21 cellular contexts compared by ENCODE assay signal in the genomic region with DNA sequence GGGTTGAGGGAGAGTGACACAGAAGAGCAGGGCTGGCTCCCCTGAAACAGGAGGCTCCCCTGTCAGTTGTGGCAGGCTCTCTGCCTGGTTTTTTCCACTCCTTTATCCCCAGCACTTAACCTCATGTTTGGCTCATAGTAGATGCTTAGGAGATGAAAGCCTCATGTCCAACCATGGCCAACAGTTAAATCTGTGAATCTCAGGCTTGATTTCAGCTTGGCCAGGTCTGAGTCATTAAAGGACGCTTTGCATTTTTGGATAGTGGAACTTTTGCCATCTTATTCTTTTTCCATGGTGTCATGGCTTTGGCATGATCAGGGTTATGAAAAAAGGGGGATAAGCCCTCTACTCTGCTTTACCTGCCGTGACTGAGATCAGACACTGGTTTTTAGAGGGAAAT.
DNase-seq lines count a peak whose midpoint lies in the region; ATAC-seq, FAIRE-seq and TF ChIP-seq lines count a peak whose summit lies in the region.
"Had no signal": no experiment of that assay in that cellular context is flagged by ENCODE, and none has a peak within 500 bp of the region (broad histone marks: within the 10 kb centered on the region; RNA-seq: fewer than 3 reads in every experiment).

No MANE protein-coding gene starts in this region.

- H3K79me2 ChIP-seq in H1 (ENCODE audit: control insufficient read depth in 1 of 2, insufficient read depth in 2 of 2, low read length in 2 of 2), result no peaks in the 10 kb centered on the region

- peaks cover 17% of the 10 kb centered on the region for H3K36me3 Mint-ChIP-seq in mesothelial cell of epicardium
- H3K36me3 Mint-ChIP-seq in activated T-helper 2 cell treated with anti-CD3 and anti-CD28 coated beads, Interferon-gamma antibody, Interleukin-2, Interleukin-4, amounts not matched to agents 10 μg/mL and 5 μg/mL and 100 μg/mL, durations not matched to agents 14 hours and 24 hours and 36 hours (ENCODE audit: low read depth), result no peaks in the 10 kb centered on the region
- H3K36me3 Mint-ChIP-seq: activated naive CD4-positive, alpha-beta T cell treated with anti-CD3 and anti-CD28 coated beads, Interleukin-2, amount 10 ng/mL, durations not matched to agents 7 days and 5 days; stimulated activated naive B cell treated with anti-CD40 and anti-IgM and Interleukin-4, amounts not matched to agents 10 μg/mL and 1 μg/mL and 100 μg/mL, for 72 hours had no signal

- H4K5ac ChIP-seq in H1 (ENCODE audit: insufficient read length, low read depth, low read length), result no peak overlapping the region

- H3K4me3 Mint-ChIP-seq in mesothelial cell of epicardium, result no peak overlapping the region
- H3K4me3 Mint-ChIP-seq in activated T-helper 2 cell treated with anti-CD3 and anti-CD28 coated beads, Interferon-gamma antibody, Interleukin-2, Interleukin-4, amounts not matched to agents 10 μg/mL and 5 μg/mL and 100 μg/mL, durations not matched to agents 14 hours and 24 hours and 36 hours (ENCODE audit: low read depth), result no peak overlapping the region
- H3K4me3 Mint-ChIP-seq: activated naive CD4-positive, alpha-beta T cell treated with anti-CD3 and anti-CD28 coated beads, Interleukin-2, amount 10 ng/mL, durations not matched to agents 7 days and 5 days; dendritic cell treated with granulocyte-macrophage colony-stimulating factor and Interleukin-4, amounts not matched to agents 40 ng/mL and 50 ng/mL, for 4 days; stimulated activated naive B cell treated with anti-CD40 and anti-IgM and Interleukin-4, amounts not matched to agents 10 μg/mL and 1 μg/mL and 100 μg/mL, for 72 hours; type B pancreatic cell had no signal

- H3K27me3 ChIP-seq in cardiac muscle cell, result no peaks in the 10 kb centered on the region
- no peaks in the 10 kb centered on the region; a peak in 1 of 7 replicates for H3K27me3 ChIP-seq in H1 (replicated peaks in 1 of 4; ENCODE audit: control insufficient read depth in 3 of 4, extremely low read depth in 1 of 4, insufficient read depth in 3 of 4, low read length in 3 of 4)
- peaks cover 0 to 13% of the 10 kb centered on the region in 2 donors for H3K27me3 ChIP-seq in left lung
- H3K27me3 ChIP-seq in aorta (ENCODE audit: control insufficient read depth in 1 of 2, insufficient read depth in 2 of 2, low read length in 1 of 2), result no peaks in the 10 kb centered on the region
- H3K27me3 ChIP-seq: BLaER1 had no signal

- no peak for TF ChIP-seq RAD21 in H1 (IDR thresholded peaks at IDR 0.05 in 1 of 2, conservative IDR thresholded peaks at IDR 0.05 in 1 of 2; ENCODE audit: low read depth in 2 of 2, low read length in 2 of 2)

- H3K4me3 ChIP-seq in cardiac muscle cell (no peak overlapping the region), H1 (ENCODE audit: extremely low read depth in 1 of 4, insufficient read depth in 2 of 4, low read depth in 3 of 4, low read length in 4 of 4) (no peak overlapping the region), left lung (no peak overlapping the region), aorta (ENCODE audit: low read length in 2 of 2) (no peak overlapping the region)
- H3K4me3 ChIP-seq: BLaER1, gastrocnemius medialis, PC-9 had no signal

- no peak for TF ChIP-seq CTCF in cardiac muscle cell (IDR thresholded peaks at IDR 0.05; ENCODE audit: low read depth, low read length)
- TF ChIP-seq CTCF in H1 (IDR thresholded peaks at IDR 0.05; ENCODE audit: control extremely low read depth in 1 of 3, insufficient read depth in 1 of 3, low read depth in 1 of 3, low read length in 3 of 3), result no peak
- no peak for TF ChIP-seq CTCF in left lung (IDR thresholded peaks at IDR 0.05)
- TF ChIP-seq CTCF in mesothelial cell of epicardium (IDR thresholded peaks at IDR 0.05; ENCODE audit: unreplicated experiment), result no peak

- H3K79me1 ChIP-seq in H1 (ENCODE audit: low read depth, low read length), result no peaks in the 10 kb centered on the region

- no peak overlapping the region for H2BK5ac ChIP-seq in H1 (ENCODE audit: low read depth, low read length)

- no peak overlapping the region for H2AFZ ChIP-seq in H1 (ENCODE audit: low read length)
- H2AFZ ChIP-seq: PC-9 had no signal

- no peak overlapping the region for H3K4ac ChIP-seq in H1 (replicated peaks; ENCODE audit: insufficient read length, low read depth, low read length)

- intact Hi-C loops in Right ventricle myocardium inferior (cut with DNase I), result no loop called here
- intact Hi-C loops in left lung (cut with DNase I), result no loop called here
- intact Hi-C loops in aorta (cut with DNase I), result loop anchor here in 1 of 2 donors (5.0 kb wide), 1 partner anchor 97 kb away; no protein-coding TSS in a partner anchor
- intact Hi-C loops in activated T-helper 2 cell treated with anti-CD3 and anti-CD28 coated beads, Interferon-gamma antibody, Interleukin-2, Interleukin-4, amounts not matched to agents 10 μg/mL and 5 μg/mL and 100 μg/mL, durations not matched to agents 14 hours and 24 hours and 36 hours (cut with micrococcal nuclease), result no loop called here

- no peak overlapping the region for H2BK12ac ChIP-seq in H1 (ENCODE audit: low read depth, low read length)

- no peak overlapping the region for H3K23ac ChIP-seq in H1 (ENCODE audit: insufficient read length)

- POLR2A ChIA-PET in H1 (lab: Charles Lee; ENCODE audit: partially characterized antibody), result no interaction called here

- H2AK5ac ChIP-seq in H1 (ENCODE audit: low read depth, low read length), result no peak overlapping the region

- no peak for FAIRE-seq in H1 (lab: Jason Lieb, UNC)

- CTCF ChIA-PET in H1 (lab: Charles Lee; ENCODE audit: partially characterized antibody), result no interaction called here

- H2BK20ac ChIP-seq in H1 (ENCODE audit: low read length), result no peak overlapping the region

- no peaks in the 10 kb centered on the region for H3K27me3 Mint-ChIP-seq in mesothelial cell of epicardium (ENCODE audit: low read depth)
- peaks cover 8% of the 10 kb centered on the region for H3K27me3 Mint-ChIP-seq in activated T-helper 2 cell treated with anti-CD3 and anti-CD28 coated beads, Interferon-gamma antibody, Interleukin-2, Interleukin-4, amounts not matched to agents 10 μg/mL and 5 μg/mL and 100 μg/mL, durations not matched to agents 14 hours and 24 hours and 36 hours (ENCODE audit: low read depth)

- TF ChIP-seq POLR2A in H1 (IDR thresholded peaks at IDR 0.05; ENCODE audit: control extremely low read depth in 1 of 2, low read depth in 2 of 2, low read length in 2 of 2), result no peak

- TF ChIP-seq EP300 in H1 (IDR thresholded peaks at IDR 0.05; ENCODE audit: borderline replicate concordance in 1 of 2, low read depth in 2 of 2, low read length in 2 of 2), result no peak

- H3K4me2 ChIP-seq in H1 (ENCODE audit: insufficient read depth in 1 of 2, low read depth in 2 of 2, low read length in 2 of 2), result no peak overlapping the region
- H3K4me2 ChIP-seq: BLaER1, PC-9 had no signal

- H3K36me3 ChIP-seq in cardiac muscle cell, result no peaks in the 10 kb centered on the region
- no peaks in the 10 kb centered on the region for H3K36me3 ChIP-seq in H1 (ENCODE audit: control insufficient read depth in 2 of 4, insufficient read depth in 4 of 4, low read length in 3 of 4)
- no peaks in the 10 kb centered on the region for H3K36me3 ChIP-seq in left lung
- H3K36me3 ChIP-seq in aorta (ENCODE audit: control insufficient read depth in 1 of 2, insufficient read depth in 2 of 2, low read length in 1 of 2), result no peaks in the 10 kb centered on the region
- H3K36me3 ChIP-seq: BLaER1, gastrocnemius medialis had no signal

- peak overlapping the region; percentile 6 for H3K27ac ChIP-seq in cardiac muscle cell
- no peak overlapping the region for H3K27ac ChIP-seq in H1 (ENCODE audit: low read depth, low read length)
- no peak overlapping the region for H3K27ac ChIP-seq in left lung
- peak overlapping the region; percentile 39 to 52 for H3K27ac ChIP-seq in aorta (ENCODE audit: low read depth in 1 of 2, low read length in 2 of 2)
- H3K27ac ChIP-seq: BLaER1, gastrocnemius medialis, PC-9 had no signal

- H3K27ac Mint-ChIP-seq in mesothelial cell of epicardium, result no peak overlapping the region
- no peak overlapping the region for H3K27ac Mint-ChIP-seq in activated T-helper 2 cell treated with anti-CD3 and anti-CD28 coated beads, Interferon-gamma antibody, Interleukin-2, Interleukin-4, amounts not matched to agents 10 μg/mL and 5 μg/mL and 100 μg/mL, durations not matched to agents 14 hours and 24 hours and 36 hours
- H3K27ac Mint-ChIP-seq: activated naive CD4-positive, alpha-beta T cell treated with anti-CD3 and anti-CD28 coated beads, Interleukin-2, amount 10 ng/mL, durations not matched to agents 7 days and 5 days; dendritic cell treated with granulocyte-macrophage colony-stimulating factor and Interleukin-4, amounts not matched to agents 40 ng/mL and 50 ng/mL, for 4 days; stimulated activated naive B cell treated with anti-CD40 and anti-IgM and Interleukin-4, amounts not matched to agents 10 μg/mL and 1 μg/mL and 100 μg/mL, for 72 hours; type B pancreatic cell had no signal

- no peak overlapping the region for H3K56ac ChIP-seq in H1 (replicated peaks; ENCODE audit: insufficient read length, low read depth, low read length)

- H3K9me3 ChIP-seq in cardiac muscle cell (ENCODE audit: low read depth) (no peaks in the 10 kb centered on the region), H1 (ENCODE audit: insufficient read depth in 2 of 2, low read depth in 1 of 2, low read length in 1 of 2) (no peaks in the 10 kb centered on the region; a peak in 1 of 4 replicates), left lung (peaks cover 0 to 17% of the 10 kb centered on the region in 2 donors), aorta (ENCODE audit: control insufficient read depth, low read length) (no peaks in the 10 kb centered on the region)

- DNase-seq in cardiac muscle cell (ENCODE audit: low read depth in 1 of 2, low spot score in 1 of 2), result no peak
- no peak for DNase-seq in Right ventricle myocardium inferior (ENCODE audit: missing footprints)
- DNase-seq in H1 (ENCODE audit: low read depth in 1 of 2, low spot score in 2 of 2), result no peak
- DNase-seq in left lung, result no peak
- no peak for DNase-seq in aorta
- DNase-seq in activated gamma-delta T cell (lab: John Stamatoyannopoulos, UW), result no peak
- DNase-seq in mesothelial cell of epicardium (ENCODE audit: low spot score in 2 of 2, unreplicated experiment in 2 of 2), result no peak
- DNase-seq in activated T-helper 2 cell treated with anti-CD3 and anti-CD28 coated beads, Interferon-gamma antibody, Interleukin-2, Interleukin-4, amounts not matched to agents 10 μg/mL and 5 μg/mL and 100 μg/mL, durations not matched to agents 14 hours and 24 hours and 36 hours (ENCODE audit: low spot score), result no peak
- DNase-seq: 8988T; activated CD4-positive, alpha-beta T cell treated with anti-CD3 and anti-CD28 coated beads, Interleukin-2, amount 50 U/mL, for 48 hours; activated naive CD4-positive, alpha-beta T cell treated with anti-CD3 and anti-CD28 coated beads, Interleukin-2, amount 10 ng/mL, durations not matched to agents 7 days and 5 days; Calu3; gastrocnemius medialis; NCI-H1436 treated with DMSO at 0.1 percent for 48 hours; NCI-H2171 treated with DMSO at 0.1 percent for 48 hours; NCI-H82; PC-9; stimulated activated naive B cell treated with anti-CD40 and anti-IgM and Interleukin-4, amounts not matched to agents 10 μg/mL and 1 μg/mL and 100 μg/mL, for 72 hours had no signal

- no peaks in the 10 kb centered on the region for H3K23me2 ChIP-seq in H1 (ENCODE audit: low read depth, low read length)

- H3K9me3 Mint-ChIP-seq in mesothelial cell of epicardium, result peaks cover 21% of the 10 kb centered on the region
- H3K9me3 Mint-ChIP-seq in activated T-helper 2 cell treated with anti-CD3 and anti-CD28 coated beads, Interferon-gamma antibody, Interleukin-2, Interleukin-4, amounts not matched to agents 10 μg/mL and 5 μg/mL and 100 μg/mL, durations not matched to agents 14 hours and 24 hours and 36 hours, result peaks cover 19% of the 10 kb centered on the region

- no peak overlapping the region for H4K8ac ChIP-seq in H1 (ENCODE audit: extremely low read depth, insufficient read depth, low read length)

- H3K14ac ChIP-seq in H1 (ENCODE audit: insufficient read length), result no peak overlapping the region

- H3K4me1 ChIP-seq in cardiac muscle cell (ENCODE audit: low read depth) (peaks cover 27% of the 10 kb centered on the region), H1 (replicated peaks in 1 of 4; ENCODE audit: control insufficient read depth in 3 of 4, insufficient read depth in 4 of 4, low read length in 3 of 4) (no peaks in the 10 kb centered on the region), left lung (no peaks in the 10 kb centered on the region), aorta (ENCODE audit: control insufficient read depth in 1 of 2, insufficient read depth in 2 of 2, low read length in 2 of 2) (peaks cover 4 to 22% of the 10 kb centered on the region in 2 donors)
- H3K4me1 ChIP-seq: BLaER1, gastrocnemius medialis had no signal

- 85% methylated on average over 2 of the region's 2 CpGs; no CpG with 5 or more reads in 1 of the 2 experiments for WGBS in H1 (ENCODE audit: extremely low coverage in 1 of 2, insufficient coverage in 1 of 2, insufficient read length in 1 of 2, insufficient replicate concordance in 2 of 2, low coverage in 1 of 2, low lambda C conversion rate in 2 of 2, missing lambda C conversion rate in 1 of 2), 2 experiments
- WGBS in aorta, 2 donors, result 16 to 18% methylated on average over 2 of the region's 2 CpGs

- H2BK120ac ChIP-seq in H1 (replicated peaks; ENCODE audit: low read depth, low read length), result no peak overlapping the region

- no peak overlapping the region for H3K9ac ChIP-seq in H1 (replicated peaks in 1 of 4; ENCODE audit: extremely low read depth in 1 of 4, low read depth in 3 of 4, low read length in 3 of 4)
- H3K9ac ChIP-seq: BLaER1 had no signal

- H3K4me1 Mint-ChIP-seq in mesothelial cell of epicardium, result peaks cover 37% of the 10 kb centered on the region
- H3K4me1 Mint-ChIP-seq in activated T-helper 2 cell treated with anti-CD3 and anti-CD28 coated beads, Interferon-gamma antibody, Interleukin-2, Interleukin-4, amounts not matched to agents 10 μg/mL and 5 μg/mL and 100 μg/mL, durations not matched to agents 14 hours and 24 hours and 36 hours (ENCODE audit: low read depth), result no peaks in the 10 kb centered on the region
- H3K4me1 Mint-ChIP-seq: activated naive CD4-positive, alpha-beta T cell treated with anti-CD3 and anti-CD28 coated beads, Interleukin-2, amount 10 ng/mL, durations not matched to agents 7 days and 5 days; stimulated activated naive B cell treated with anti-CD40 and anti-IgM and Interleukin-4, amounts not matched to agents 10 μg/mL and 1 μg/mL and 100 μg/mL, for 72 hours had no signal

- no peak for ATAC-seq in Right ventricle myocardium inferior
- peak; percentile 17 for ATAC-seq in left lung
- no peak for ATAC-seq in aorta (ENCODE audit: low FRiP score)
- ATAC-seq: gastrocnemius medialis; stimulated activated naive B cell treated with anti-CD40 and anti-IgM and Interleukin-4, amounts not matched to agents 10 μg/mL and 1 μg/mL and 100 μg/mL, for 72 hours had no signal

- no peak overlapping the region for H3K18ac ChIP-seq in H1 (ENCODE audit: extremely low read depth, low read length)

- H4K20me1 ChIP-seq in H1 (replicated peaks in 1 of 2; ENCODE audit: control insufficient read depth in 1 of 2, insufficient read depth in 2 of 2, low read length in 2 of 2), result no peaks in the 10 kb centered on the region
- H4K20me1 ChIP-seq: BLaER1 had no signal

- H2BK15ac ChIP-seq in H1 (ENCODE audit: low read length), result no peak overlapping the region

- H4K91ac ChIP-seq in H1 (replicated peaks; ENCODE audit: insufficient read length, low read length), result peak overlapping the region; percentile 5

Comparison
In these comparisons a context has a peak if more than half of its experiments do, and no peak if none do; other contexts are left out.
1. H3K27ac ChIP-seq: peak in cardiac muscle cell (single experiment) and aorta (2 of 2); none in H1 (single experiment) and left lung (0 of 2).